In genomic region chr15:82537351-82537908, GRCh38 we compare ENCODE assay signal across 11 cellular contexts. TPM values are rescaled to one million over a fixed set of nuclear protein-coding genes. Genes with fewer than 3 reads are reported as not detected.
DNase-seq lines count a peak whose midpoint lies in the region; ATAC-seq and TF ChIP-seq lines count a peak whose summit lies in the region.
"Had no signal": no experiment of that assay in that cellular context is flagged by ENCODE, and none has a peak within 500 bp of the region (broad histone marks: within the 10 kb centered on the region; RNA-seq: fewer than 3 reads in every experiment).

No MANE protein-coding gene starts in this region.

- H3K9me3 ChIP-seq in IMR-90 (ENCODE audit: control insufficient read depth, insufficient read depth, low read length) (no peaks in the 10 kb centered on the region), colonic mucosa (no peaks in the 10 kb centered on the region), MG63 (no peaks in the 10 kb centered on the region)

- no peak for TF ChIP-seq POLR2A in IMR-90 (IDR thresholded peaks at IDR 0.05; ENCODE audit: low read depth, low read length)

- no peaks in the 10 kb centered on the region for H3K9me3 Mint-ChIP-seq in T-helper 1 cell treated with Interleukin-12 subunit alpha and Interleukin-12 subunit beta and Interleukin-4 antibody, amounts not matched to agents 30 μg/mL and 1 μg/mL, for 36 hours
- H3K9me3 Mint-ChIP-seq in activated naive CD8-positive, alpha-beta T cell treated with anti-CD3 and anti-CD28 coated beads, Interleukin-2, amount 50 U/mL, for 24 hours: no peaks in the 10 kb centered on the region
- H3K9me3 Mint-ChIP-seq in neural crest cell: no peaks in the 10 kb centered on the region

- H3K27ac ChIP-seq in IMR-90 (ENCODE audit: insufficient read depth, low read length): no peak overlapping the region
- H3K27ac ChIP-seq in colonic mucosa: no peak overlapping the region

- H2AK9ac ChIP-seq in IMR-90 (replicated peaks; ENCODE audit: low read depth, low read length, poor library complexity): peak overlapping the region; percentile 63

- H3K4me2 ChIP-seq in IMR-90 (ENCODE audit: low read depth, low read length): no peak overlapping the region

- no peak overlapping the region for H3K23ac ChIP-seq in IMR-90 (ENCODE audit: low read depth, low read length)

- H4K8ac ChIP-seq in IMR-90 (ENCODE audit: low read depth in 2 of 2, low read length in 2 of 2): no peak overlapping the region

- H3K56ac ChIP-seq in IMR-90 (ENCODE audit: extremely low read depth, insufficient read depth, low read length): no peak overlapping the region

- H4K5ac ChIP-seq in IMR-90 (ENCODE audit: low read depth, low read length): no peak overlapping the region

- dilution Hi-C loops in IMR-90 (cut with HindIII; ENCODE audit: low sequenced_read_pairs, unreplicated experiment): no loop called here

- in situ Hi-C loops in IMR-90 (cut with MboI; ENCODE audit: low sequenced_read_pairs): loop anchor here (10.0 kb wide), 3 partner anchors 163 to 467 kb away; no protein-coding TSS in a partner anchor

- TF ChIP-seq CTCF in IMR-90 (conservative IDR thresholded peaks at IDR 0.05; ENCODE audit: low read depth, low read length): no peak
- no peak for TF ChIP-seq CTCF in neural crest cell (conservative IDR thresholded peaks at IDR 0.05)
- TF ChIP-seq CTCF in colonic mucosa (IDR thresholded peaks at IDR 0.05): no peak

- H3K36me3 ChIP-seq in IMR-90 (ENCODE audit: control insufficient read depth, insufficient read depth, low read length): peaks cover 45% of the 10 kb centered on the region
- H3K36me3 ChIP-seq in colonic mucosa: peaks cover 19% of the 10 kb centered on the region
- peaks cover 70% of the 10 kb centered on the region for H3K36me3 ChIP-seq in MG63

- H3K18ac ChIP-seq in IMR-90 (ENCODE audit: low read depth, low read length): no peak overlapping the region

- peaks cover 50% of the 10 kb centered on the region for H4K20me1 ChIP-seq in IMR-90 (ENCODE audit: insufficient read depth, low read length)

- H3K4me1 ChIP-seq in IMR-90 (ENCODE audit: control insufficient read depth, insufficient read depth, low read length): peaks cover 3% of the 10 kb centered on the region
- H3K4me1 ChIP-seq in colonic mucosa: peaks cover 4% of the 10 kb centered on the region

- no peaks in the 10 kb centered on the region for H3K27me3 Mint-ChIP-seq in T-helper 1 cell treated with Interleukin-12 subunit alpha and Interleukin-12 subunit beta and Interleukin-4 antibody, amounts not matched to agents 30 μg/mL and 1 μg/mL, for 36 hours (ENCODE audit: low read depth)
- no peaks in the 10 kb centered on the region for H3K27me3 Mint-ChIP-seq in activated naive CD8-positive, alpha-beta T cell treated with anti-CD3 and anti-CD28 coated beads, Interleukin-2, amount 50 U/mL, for 24 hours
- H3K27me3 Mint-ChIP-seq in neural crest cell (ENCODE audit: low read depth): no peaks in the 10 kb centered on the region

- 67% methylated on average over 1 of the region's 4 CpGs; no CpG with 5 or more reads in 1 of the 2 experiments for WGBS in IMR-90 (ENCODE audit: extremely low coverage in 2 of 2, insufficient read length in 1 of 2), 2 experiments

- peaks cover 52% of the 10 kb centered on the region for H3K36me3 Mint-ChIP-seq in T-helper 1 cell treated with Interleukin-12 subunit alpha and Interleukin-12 subunit beta and Interleukin-4 antibody, amounts not matched to agents 30 μg/mL and 1 μg/mL, for 36 hours (ENCODE audit: low read depth)
- H3K36me3 Mint-ChIP-seq in activated naive CD8-positive, alpha-beta T cell treated with anti-CD3 and anti-CD28 coated beads, Interleukin-2, amount 50 U/mL, for 24 hours (ENCODE audit: low read depth): peaks cover 72% of the 10 kb centered on the region
- H3K36me3 Mint-ChIP-seq in neural crest cell (ENCODE audit: low read depth): peaks cover 37% of the 10 kb centered on the region

- no peaks in the 10 kb centered on the region for H3K9me1 ChIP-seq in IMR-90 (ENCODE audit: insufficient read depth, low read length)

- no TSS peak for BruUV-seq in IMR-90 (replicated peaks; lab: Mats Ljungman, UMichigan)

- POLR2A ChIA-PET in IMR-90 (lab: Charles Lee; ENCODE audit: unreplicated experiment): no interaction called here

- no peak overlapping the region for H2AK5ac ChIP-seq in IMR-90 (ENCODE audit: low read depth, low read length)

- no peak overlapping the region for H2BK120ac ChIP-seq in IMR-90 (ENCODE audit: low read depth, low read length)

- peak overlapping the region; percentile 78 for H3K27ac Mint-ChIP-seq in T-helper 1 cell treated with Interleukin-12 subunit alpha and Interleukin-12 subunit beta and Interleukin-4 antibody, amounts not matched to agents 30 μg/mL and 1 μg/mL, for 36 hours
- peak overlapping the region; percentile 96 for H3K27ac Mint-ChIP-seq in activated naive CD8-positive, alpha-beta T cell treated with anti-CD3 and anti-CD28 coated beads, Interleukin-2, amount 50 U/mL, for 24 hours
- H3K27ac Mint-ChIP-seq in neural crest cell (ENCODE audit: unreplicated experiment): no peak overlapping the region

- H3K4me1 Mint-ChIP-seq in T-helper 1 cell treated with Interleukin-12 subunit alpha and Interleukin-12 subunit beta and Interleukin-4 antibody, amounts not matched to agents 30 μg/mL and 1 μg/mL, for 36 hours (ENCODE audit: low read depth): peaks cover 26% of the 10 kb centered on the region
- peaks cover 39% of the 10 kb centered on the region for H3K4me1 Mint-ChIP-seq in activated naive CD8-positive, alpha-beta T cell treated with anti-CD3 and anti-CD28 coated beads, Interleukin-2, amount 50 U/mL, for 24 hours
- H3K4me1 Mint-ChIP-seq in neural crest cell: peaks cover 44% of the 10 kb centered on the region

- H3K9ac ChIP-seq in IMR-90 (ENCODE audit: low read depth, low read length): no peak overlapping the region
- no peak overlapping the region for H3K9ac ChIP-seq in colonic mucosa (ENCODE audit: low read depth in 2 of 2, low read length in 2 of 2)

- H2BK15ac ChIP-seq in IMR-90 (ENCODE audit: low read depth, low read length): no peak overlapping the region

- H3K4ac ChIP-seq in IMR-90 (ENCODE audit: low read depth, low read length): no peak overlapping the region

- peaks cover 35 to 56% of the 10 kb centered on the region in 2 experiments for H3K79me1 ChIP-seq in IMR-90 (ENCODE audit: low read depth in 1 of 2, low read length in 2 of 2)

- no peak overlapping the region for H3K14ac ChIP-seq in IMR-90 (replicated peaks; ENCODE audit: low read depth, low read length)

- intact Hi-C loops in IMR-90 (cut with micrococcal nuclease): no loop called here
- intact Hi-C loops in colonic mucosa (cut with DNase I): loop anchor here (10.0 kb wide), 2 partner anchors 217 to 477 kb away; partner anchors contain the start of gene C15orf40

- TF ChIP-seq RAD21 in IMR-90 (IDR thresholded peaks at IDR 0.05; ENCODE audit: low read length): no peak

- H4K91ac ChIP-seq in IMR-90 (ENCODE audit: insufficient read depth, low read depth, low read length): no peak overlapping the region

- peak overlapping the region; percentile 70 for H3K4me3 Mint-ChIP-seq in T-helper 1 cell treated with Interleukin-12 subunit alpha and Interleukin-12 subunit beta and Interleukin-4 antibody, amounts not matched to agents 30 μg/mL and 1 μg/mL, for 36 hours
- peak overlapping the region; percentile 98 for H3K4me3 Mint-ChIP-seq in activated naive CD8-positive, alpha-beta T cell treated with anti-CD3 and anti-CD28 coated beads, Interleukin-2, amount 50 U/mL, for 24 hours
- peak overlapping the region; percentile 99 for H3K4me3 Mint-ChIP-seq in neural crest cell

- H2BK5ac ChIP-seq in IMR-90 (ENCODE audit: low read depth, low read length, poor library complexity, severe bottlenecking): no peak overlapping the region

- CTCF ChIA-PET in IMR-90 (lab: Yijun Ruan, JAX): no interaction called here

- DNase-seq in T-helper 1 cell (no peak), IMR-90 (no peak), neural crest cell (ENCODE audit: low read depth, low spot score) (no peak), NCI-H1092 treated with DMSO at 0.1 percent for 48 hours (lab: John Stamatoyannopoulos, UW) (no peak), colonic mucosa (no peak), MG63 (no peak)
- DNase-seq in activated naive CD8-positive, alpha-beta T cell treated with anti-CD3 and anti-CD28 coated beads, Interleukin-2, amount 50 U/mL, for 24 hours: no peak
- DNase-seq: aorta, left colon, NCI-H748 treated with DMSO at 0.1 percent for 48 hours had no signal

- H3K4me3 ChIP-seq in IMR-90 (ENCODE audit: insufficient read depth, low read depth, low read length) (no peak overlapping the region), colonic mucosa (no peak overlapping the region), MG63 (no peak overlapping the region)

- no peak overlapping the region for H2BK20ac ChIP-seq in IMR-90 (ENCODE audit: low read depth, low read length)

- H2AFZ ChIP-seq in IMR-90 (replicated peaks; ENCODE audit: low read length, poor library complexity): no peak overlapping the region

- no peak for ATAC-seq in IMR-90 (ENCODE audit: low read depth)
- ATAC-seq in activated naive CD8-positive, alpha-beta T cell treated with anti-CD3 and anti-CD28 coated beads, Interleukin-2, amount 50 U/mL, for 24 hours: no peak
- ATAC-seq: left colon had no signal

- H3K27me3 ChIP-seq in IMR-90 (ENCODE audit: control insufficient read depth, insufficient read depth, low read length) (no peaks in the 10 kb centered on the region), colonic mucosa (no peaks in the 10 kb centered on the region), MG63 (no peaks in the 10 kb centered on the region)

TF ChIP-seq in IMR-90, 13 proteins besides CTCF, POLR2A, EP300 and RAD21 (continues in another document):
- no peak for TF ChIP-seq FOS (IDR thresholded peaks at IDR 0.05; ENCODE audit: low read depth, low read length)
- no peak for TF ChIP-seq SMC3 (IDR thresholded peaks at IDR 0.05; ENCODE audit: low read depth, low read length)
- no peak for TF ChIP-seq MAFK (IDR thresholded peaks at IDR 0.05; ENCODE audit: low read depth, low read length)
- no peak for TF ChIP-seq USF2 (IDR thresholded peaks at IDR 0.05; ENCODE audit: low read depth, low read length)
- TF ChIP-seq RFX5 (IDR thresholded peaks at IDR 0.05; ENCODE audit: low read depth, low read length): no peak
- TF ChIP-seq CEBPB (IDR thresholded peaks at IDR 0.05; ENCODE audit: low read depth, low read length): no peak

RNA-seq across cellular contexts. Expression of gene RPS17, which starts 2.8 kb away (rescaled TPM):
- total RNA-seq in IMR-90 (2012; rRNA removed) (2,617 and 3,477 TPM in 2 replicates), neural crest cell (2,069 and 2,072 TPM in 2 replicates), colonic mucosa (1,000 to 10,000 TPM in 1 of 2 donors, 100 to 1,000 TPM in 1; 909 to 1,247 TPM)
- polyA plus RNA-seq in IMR-90 (2012; rRNA removed): 4,201 and 5,358 TPM in 2 replicates
- 3,823 and 3,949 TPM in 2 replicates for polyA plus RNA-seq in IMR-90 (2012; cell fraction: cytosol; rRNA removed)
- polyA plus RNA-seq in IMR-90 (2012; cell fraction: nucleus; rRNA removed; ENCODE audit: low replicate concordance): 543 and 2,209 TPM in 2 replicates
- total RNA-seq in MG63 (2014; rRNA removed; shearing (Covaris generic); ENCODE audit: low replicate concordance): 4,857 and 6,303 TPM in 2 replicates
